ENCODE assay signal across 7 cellular contexts in the genomic region with DNA sequence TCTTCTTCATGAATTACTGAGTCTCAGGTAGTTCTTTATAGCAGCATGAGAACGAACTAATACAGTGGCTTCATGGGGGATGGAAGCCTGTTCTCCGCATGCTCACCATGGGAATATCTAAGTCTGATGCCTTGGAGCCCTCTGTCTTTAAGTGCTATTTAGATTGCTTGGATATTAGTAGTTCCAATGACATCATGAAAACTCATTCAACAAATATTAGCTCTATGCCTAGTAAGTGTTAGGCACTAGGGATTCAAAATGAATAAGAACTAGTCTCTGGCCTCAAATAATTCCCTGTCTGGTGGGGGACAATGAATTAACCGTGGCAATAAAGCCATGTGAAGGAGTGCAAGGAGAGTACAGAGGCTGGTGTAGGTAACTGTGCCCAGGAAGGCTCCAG. TPM values are rescaled to one million over a fixed set of nuclear protein-coding genes. Genes with fewer than 3 reads are reported as not detected.
"Had no signal": no experiment of that assay in that cellular context is flagged by ENCODE, and none has a peak within 500 bp of the region (broad histone marks: within the 10 kb centered on the region; RNA-seq: fewer than 3 reads in every experiment).

No MANE protein-coding gene starts in this region.

- H3K4me3 ChIP-seq: GM23338 had no signal

- H3K27ac ChIP-seq: KMS-11 had no signal

- H3K27ac Mint-ChIP-seq: GM23338, IgD-negative memory B cell had no signal

- H3K9ac ChIP-seq: KMS-11 had no signal

- H3K4me2 ChIP-seq: GM23338, KMS-11 had no signal

- H3K4me3 Mint-ChIP-seq: GM23338, H9, IgD-negative memory B cell had no signal

- DNase-seq: H9, HCEC 1CT, KBM-7 had no signal

- ATAC-seq: GM23338 had no signal

- H3K4me1 Mint-ChIP-seq: GM23338, H9, IgD-negative memory B cell had no signal

RNA-seq across cellular contexts. Expression of gene WASF3, which starts 6.2 kb away (rescaled TPM):
- total RNA-seq: HT-29 had no signal
- polyA plus RNA-seq: IgD-negative memory B cell had no signal
